Comparison of ENCODE assay signal across 24 cellular contexts in genomic region chr4:66609014-66609413, GRCh38.
"Had no signal": no experiment of that assay in that cellular context is flagged by ENCODE, and none has a peak within 500 bp of the region (broad histone marks: within the 10 kb centered on the region; RNA-seq: fewer than 3 reads in every experiment).

No MANE protein-coding gene starts in this region.

- H3K4me1 Mint-ChIP-seq: memory B cell; mesothelial cell of epicardium; stimulated activated memory B cell treated with anti-CD40 and anti-IgM and Interleukin-4, amounts not matched to agents 10 μg/mL and 1 μg/mL and 100 μg/mL, for 72 hours had no signal

- H3K27ac Mint-ChIP-seq: memory B cell; mesothelial cell of epicardium; natural killer cell treated with Interleukin-12 subunit alpha and Interleukin-12 subunit beta and Interleukin-15 and Interleukin-18, amount 100 ng/mL, for 72 hours; stimulated activated memory B cell treated with anti-CD40 and anti-IgM and Interleukin-4, amounts not matched to agents 10 μg/mL and 1 μg/mL and 100 μg/mL, for 72 hours; stimulated activated naive CD8-positive, alpha-beta T cell treated with anti-CD3 and anti-CD28 coated beads, Interleukin-15, Interleukin-2, amounts not matched to agents 100 ng/mL and 50 ng/mL, for 24 hours had no signal

- H3K4me3 ChIP-seq: hepatocyte, left ventricle myocardium inferior, lower lobe of right lung, spleen, tibial artery, upper lobe of left lung, uterus had no signal

- H2AFZ ChIP-seq: hepatocyte had no signal

- H3K36me3 Mint-ChIP-seq: memory B cell; mesothelial cell of epicardium; natural killer cell treated with Interleukin-12 subunit alpha and Interleukin-12 subunit beta and Interleukin-15 and Interleukin-18, amount 100 ng/mL, for 72 hours; stimulated activated memory B cell treated with anti-CD40 and anti-IgM and Interleukin-4, amounts not matched to agents 10 μg/mL and 1 μg/mL and 100 μg/mL, for 72 hours had no signal

- H3K4me1 ChIP-seq: left ventricle myocardium inferior, lower lobe of right lung, spleen, tibial artery, upper lobe of left lung, uterus had no signal

- H3K4me3 Mint-ChIP-seq: endodermal cell; memory B cell; mesothelial cell of epicardium; natural killer cell treated with Interleukin-12 subunit alpha and Interleukin-12 subunit beta and Interleukin-15 and Interleukin-18, amount 100 ng/mL, for 72 hours; stimulated activated memory B cell treated with anti-CD40 and anti-IgM and Interleukin-4, amounts not matched to agents 10 μg/mL and 1 μg/mL and 100 μg/mL, for 72 hours; stimulated activated naive CD8-positive, alpha-beta T cell treated with anti-CD3 and anti-CD28 coated beads, Interleukin-15, Interleukin-2, amounts not matched to agents 100 ng/mL and 50 ng/mL, for 24 hours had no signal

- H3K27me3 Mint-ChIP-seq: memory B cell; natural killer cell treated with Interleukin-12 subunit alpha and Interleukin-12 subunit beta and Interleukin-15 and Interleukin-18, amount 100 ng/mL, for 72 hours; stimulated activated memory B cell treated with anti-CD40 and anti-IgM and Interleukin-4, amounts not matched to agents 10 μg/mL and 1 μg/mL and 100 μg/mL, for 72 hours; stimulated activated naive CD8-positive, alpha-beta T cell treated with anti-CD3 and anti-CD28 coated beads, Interleukin-15, Interleukin-2, amounts not matched to agents 100 ng/mL and 50 ng/mL, for 24 hours had no signal

- ATAC-seq: left cardiac atrium; lower lobe of right lung; natural killer cell treated with Interleukin-12 subunit alpha and Interleukin-12 subunit beta and Interleukin-15 and Interleukin-18, amount 100 ng/mL, for 72 hours; sciatic nerve; stimulated activated memory B cell treated with anti-CD40 and anti-IgM and Interleukin-4, amounts not matched to agents 10 μg/mL and 1 μg/mL and 100 μg/mL, for 72 hours had no signal

- H3K27ac ChIP-seq: hepatocyte, left ventricle myocardium inferior, lower lobe of right lung, spleen, tibial artery, upper lobe of left lung, uterus had no signal

- H3K9me3 ChIP-seq: lower lobe of right lung, upper lobe of left lung, uterus had no signal

- H3K79me2 ChIP-seq: hepatocyte had no signal

- DNase-seq: effector CD4-positive, alpha-beta T cell; endodermal cell; erythroblast; foreskin melanocyte; head of caudate nucleus; kidney; left cardiac atrium; left ventricle myocardium inferior; lower lobe of right lung; posterior cingulate gyrus; spleen; stimulated activated CD4-positive, alpha-beta T cell treated with anti-CD3 and anti-CD28 coated beads, Interleukin-15, amount 100 ng/mL, for 24 hours; stimulated activated CD4-positive, alpha-beta T cell treated with anti-CD3 and anti-CD28 coated beads, Interleukin-1b, Interleukin-23, amount 100 ng/mL, for 48 hours; stimulated activated CD4-positive, alpha-beta T cell treated with anti-CD3 and anti-CD28 coated beads, Interleukin-4, amount 100 ng/mL, for 24 hours; tibial artery; upper lobe of left lung; uterus had no signal

- H3K36me3 ChIP-seq: left ventricle myocardium inferior, lower lobe of right lung, spleen, tibial artery, upper lobe of left lung, uterus had no signal

- H3K27me3 ChIP-seq: hepatocyte, spleen, tibial artery, upper lobe of left lung, uterus had no signal

- H3K9me3 Mint-ChIP-seq: stimulated activated naive CD8-positive, alpha-beta T cell treated with anti-CD3 and anti-CD28 coated beads, Interleukin-15, Interleukin-2, amounts not matched to agents 100 ng/mL and 50 ng/mL, for 24 hours had no signal

- H3K4me2 ChIP-seq: hepatocyte had no signal
